ENCODE assay signal across 2 cellular contexts in genomic region chr19:50557009-50557613, GRCh38.
TF ChIP-seq lines count a peak whose summit lies in the region.

No MANE protein-coding gene starts in this region.

TF ChIP-seq in HEK293, 187 proteins besides CTCF, POLR2A, EP300 and RAD21:
- TF ChIP-seq ZNF366 (tag by site-specific recombination; conservative IDR thresholded peaks at IDR 0.05) (no peak), ZNF341 (tag by site-specific recombination; IDR thresholded peaks at IDR 0.05; ENCODE audit: low read depth) (peak; percentile 83), ZNF768 (tag by site-specific recombination; IDR thresholded peaks at IDR 0.05) (0 out of 2 replicates have a peak, but pooled peaks have one; percentile 70), ZNF335 (tag by site-specific recombination; conservative IDR thresholded peaks at IDR 0.05) (peak; percentile 29; the same call in 1 of the 2 replicates), AEBP2 (tag by site-specific recombination; IDR thresholded peaks at IDR 0.05; ENCODE audit: borderline replicate concordance) (no peak), EGR2 (tag by site-specific recombination; IDR thresholded peaks at IDR 0.05; ENCODE audit: low read depth) (peak; percentile 89), ZFHX2 (tag by site-specific recombination; conservative IDR thresholded peaks at IDR 0.05) (peak; percentile 95)
- TF ChIP-seq, protein P1, sequence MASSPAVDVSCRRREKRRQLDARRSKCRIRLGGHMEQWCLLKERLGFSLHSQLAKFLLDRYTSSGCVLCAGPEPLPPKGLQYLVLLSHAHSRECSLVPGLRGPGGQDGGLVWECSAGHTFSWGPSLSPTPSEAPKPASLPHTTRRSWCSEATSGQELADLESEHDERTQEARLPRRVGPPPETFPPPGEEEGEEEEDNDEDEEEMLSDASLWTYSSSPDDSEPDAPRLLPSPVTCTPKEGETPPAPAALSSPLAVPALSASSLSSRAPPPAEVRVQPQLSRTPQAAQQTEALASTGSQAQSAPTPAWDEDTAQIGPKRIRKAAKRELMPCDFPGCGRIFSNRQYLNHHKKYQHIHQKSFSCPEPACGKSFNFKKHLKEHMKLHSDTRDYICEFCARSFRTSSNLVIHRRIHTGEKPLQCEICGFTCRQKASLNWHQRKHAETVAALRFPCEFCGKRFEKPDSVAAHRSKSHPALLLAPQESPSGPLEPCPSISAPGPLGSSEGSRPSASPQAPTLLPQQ (tag by site-specific recombination; IDR thresholded peaks at IDR 0.05), result 0 out of 2 replicates have a peak, but pooled peaks have one; percentile 12

TF ChIP-seq in GM12878, 131 proteins besides CTCF, POLR2A, EP300 and RAD21:
- TF ChIP-seq SUPT20H (IDR thresholded peaks at IDR 0.05; ENCODE audit: borderline replicate concordance, control insufficient read depth, low read depth, low read length) (no peak), NFYA (IDR thresholded peaks at IDR 0.05; ENCODE audit: borderline replicate concordance, low read depth, low read length) (no peak), SRF (IDR thresholded peaks at IDR 0.05; ENCODE audit: low read depth in 2 of 2, low read length in 2 of 2) (no peak), ZZZ3 (IDR thresholded peaks at IDR 0.05; ENCODE audit: control insufficient read depth, insufficient read length, low read depth) (no peak), RELA (IDR thresholded peaks at IDR 0.05; ENCODE audit: borderline replicate concordance, partially characterized antibody) (no peak), CREB1 (IDR thresholded peaks at IDR 0.05; ENCODE audit: low read depth) (no peak), NR2F1 (conservative IDR thresholded peaks at IDR 0.05) (no peak), HDAC2 (IDR thresholded peaks at IDR 0.05) (no peak), NR2C2 (IDR thresholded peaks at IDR 0.05; ENCODE audit: borderline replicate concordance, control insufficient read depth, insufficient read length, low read depth) (no peak), NFXL1 (IDR thresholded peaks at IDR 0.05; ENCODE audit: borderline replicate concordance) (no peak), ESRRA (IDR thresholded peaks at IDR 0.05; ENCODE audit: low read length) (no peak), FOXM1 (IDR thresholded peaks at IDR 0.05; ENCODE audit: low read depth, low read length) (no peak), PAX5 (IDR thresholded peaks at IDR 0.05; ENCODE audit: borderline replicate concordance, low read depth, low read length) (no peak), RFX5 (IDR thresholded peaks at IDR 0.05; ENCODE audit: low read depth, low read length) (no peak), ASH2L (IDR thresholded peaks at IDR 0.05; ENCODE audit: borderline replicate concordance, low read depth) (no peak), MTA3 (IDR thresholded peaks at IDR 0.05; ENCODE audit: borderline replicate concordance, low read length) (no peak), SMC3 (IDR thresholded peaks at IDR 0.05; ENCODE audit: borderline replicate concordance, low read length) (no peak)
- TF ChIP-seq, protein P2, sequence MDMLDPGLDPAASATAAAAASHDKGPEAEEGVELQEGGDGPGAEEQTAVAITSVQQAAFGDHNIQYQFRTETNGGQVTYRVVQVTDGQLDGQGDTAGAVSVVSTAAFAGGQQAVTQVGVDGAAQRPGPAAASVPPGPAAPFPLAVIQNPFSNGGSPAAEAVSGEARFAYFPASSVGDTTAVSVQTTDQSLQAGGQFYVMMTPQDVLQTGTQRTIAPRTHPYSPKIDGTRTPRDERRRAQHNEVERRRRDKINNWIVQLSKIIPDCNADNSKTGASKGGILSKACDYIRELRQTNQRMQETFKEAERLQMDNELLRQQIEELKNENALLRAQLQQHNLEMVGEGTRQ (IDR thresholded peaks at IDR 0.05; ENCODE audit: borderline replicate concordance, low read depth, low read length), result no peak
- TF ChIP-seq, protein P3, sequence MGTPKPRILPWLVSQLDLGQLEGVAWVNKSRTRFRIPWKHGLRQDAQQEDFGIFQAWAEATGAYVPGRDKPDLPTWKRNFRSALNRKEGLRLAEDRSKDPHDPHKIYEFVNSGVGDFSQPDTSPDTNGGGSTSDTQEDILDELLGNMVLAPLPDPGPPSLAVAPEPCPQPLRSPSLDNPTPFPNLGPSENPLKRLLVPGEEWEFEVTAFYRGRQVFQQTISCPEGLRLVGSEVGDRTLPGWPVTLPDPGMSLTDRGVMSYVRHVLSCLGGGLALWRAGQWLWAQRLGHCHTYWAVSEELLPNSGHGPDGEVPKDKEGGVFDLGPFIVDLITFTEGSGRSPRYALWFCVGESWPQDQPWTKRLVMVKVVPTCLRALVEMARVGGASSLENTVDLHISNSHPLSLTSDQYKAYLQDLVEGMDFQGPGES (IDR thresholded peaks at IDR 0.05), result no peak
- TF ChIP-seq, protein P4, sequence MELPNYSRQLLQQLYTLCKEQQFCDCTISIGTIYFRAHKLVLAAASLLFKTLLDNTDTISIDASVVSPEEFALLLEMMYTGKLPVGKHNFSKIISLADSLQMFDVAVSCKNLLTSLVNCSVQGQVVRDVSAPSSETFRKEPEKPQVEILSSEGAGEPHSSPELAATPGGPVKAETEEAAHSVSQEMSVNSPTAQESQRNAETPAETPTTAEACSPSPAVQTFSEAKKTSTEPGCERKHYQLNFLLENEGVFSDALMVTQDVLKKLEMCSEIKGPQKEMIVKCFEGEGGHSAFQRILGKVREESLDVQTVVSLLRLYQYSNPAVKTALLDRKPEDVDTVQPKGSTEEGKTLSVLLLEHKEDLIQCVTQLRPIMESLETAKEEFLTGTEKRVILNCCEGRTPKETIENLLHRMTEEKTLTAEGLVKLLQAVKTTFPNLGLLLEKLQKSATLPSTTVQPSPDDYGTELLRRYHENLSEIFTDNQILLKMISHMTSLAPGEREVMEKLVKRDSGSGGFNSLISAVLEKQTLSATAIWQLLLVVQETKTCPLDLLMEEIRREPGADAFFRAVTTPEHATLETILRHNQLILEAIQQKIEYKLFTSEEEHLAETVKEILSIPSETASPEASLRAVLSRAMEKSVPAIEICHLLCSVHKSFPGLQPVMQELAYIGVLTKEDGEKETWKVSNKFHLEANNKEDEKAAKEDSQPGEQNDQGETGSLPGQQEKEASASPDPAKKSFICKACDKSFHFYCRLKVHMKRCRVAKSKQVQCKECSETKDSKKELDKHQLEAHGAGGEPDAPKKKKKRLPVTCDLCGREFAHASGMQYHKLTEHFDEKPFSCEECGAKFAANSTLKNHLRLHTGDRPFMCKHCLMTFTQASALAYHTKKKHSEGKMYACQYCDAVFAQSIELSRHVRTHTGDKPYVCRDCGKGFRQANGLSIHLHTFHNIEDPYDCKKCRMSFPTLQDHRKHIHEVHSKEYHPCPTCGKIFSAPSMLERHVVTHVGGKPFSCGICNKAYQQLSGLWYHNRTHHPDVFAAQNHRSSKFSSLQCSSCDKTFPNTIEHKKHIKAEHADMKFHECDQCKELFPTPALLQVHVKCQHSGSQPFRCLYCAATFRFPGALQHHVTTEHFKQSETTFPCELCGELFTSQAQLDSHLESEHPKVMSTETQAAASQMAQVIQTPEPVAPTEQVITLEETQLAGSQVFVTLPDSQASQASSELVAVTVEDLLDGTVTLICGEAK (IDR thresholded peaks at IDR 0.05; ENCODE audit: borderline replicate concordance), result no peak
